Comparison of ENCODE assay signal across 14 cellular contexts in genomic region chr2:8306530-8307351, GRCh38.
DNase-seq lines count a peak whose midpoint lies in the region; ATAC-seq, FAIRE-seq and TF ChIP-seq lines count a peak whose summit lies in the region.
"Had no signal": no experiment of that assay in that cellular context is flagged by ENCODE, and none has a peak within 500 bp of the region (broad histone marks: within the 10 kb centered on the region; RNA-seq: fewer than 3 reads in every experiment).

No MANE protein-coding gene starts in this region.

- TF ChIP-seq POLR2A in GM12891 (IDR thresholded peaks at IDR 0.05; ENCODE audit: low read depth, low read length) = no peak

- peak; percentile 33 for FAIRE-seq in GM12891 (lab: Jason Lieb, UNC)

- no peak for ATAC-seq in stimulated activated naive B cell treated with anti-CD40 and anti-IgM and Interleukin-4, amounts not matched to agents 10 μg/mL and 1 μg/mL and 100 μg/mL, for 72 hours (replicated peaks)
- ATAC-seq in esophagus mucosa = no peak

- peaks cover 42 to 59% of the 10 kb centered on the region in 2 donors for H3K4me1 Mint-ChIP-seq in stimulated activated naive B cell treated with anti-CD40 and anti-IgM and Interleukin-4, amounts not matched to agents 10 μg/mL and 1 μg/mL and 100 μg/mL, for 72 hours

- no peak overlapping the region for H3K4me3 Mint-ChIP-seq in stimulated activated naive B cell treated with anti-CD40 and anti-IgM and Interleukin-4, amounts not matched to agents 10 μg/mL and 1 μg/mL and 100 μg/mL, for 72 hours
- H3K4me3 Mint-ChIP-seq: activated naive CD4-positive, alpha-beta T cell treated with anti-CD3 and anti-CD28 coated beads, Interleukin-2, amount 50 U/mL, for 24 hours had no signal

- H3K27ac Mint-ChIP-seq in stimulated activated naive B cell treated with anti-CD40 and anti-IgM and Interleukin-4, amounts not matched to agents 10 μg/mL and 1 μg/mL and 100 μg/mL, for 72 hours = no peak overlapping the region
- H3K27ac Mint-ChIP-seq: activated naive CD4-positive, alpha-beta T cell treated with anti-CD3 and anti-CD28 coated beads, Interleukin-2, amount 50 U/mL, for 24 hours had no signal

- no peak for TF ChIP-seq CTCF in retinal pigment epithelial cell (conservative IDR thresholded peaks at IDR 0.05; ENCODE audit: low read depth, low read length)

- DNase-seq in GM12891 (ENCODE audit: insufficient read length, low spot score) (no peak), NCI-H748 (lab: John Stamatoyannopoulos, UW; ENCODE audit: unreplicated experiment) (peak; percentile 44), dedifferentiated amniotic fluid mesenchymal stem cell (ENCODE audit: extremely low spot score) (peak; percentile 31), retinal pigment epithelial cell (ENCODE audit: low read depth) (peak; percentile 31)
- no peak for DNase-seq in stimulated activated naive B cell treated with anti-CD40 and anti-IgM and Interleukin-4, amounts not matched to agents 10 μg/mL and 1 μg/mL and 100 μg/mL, for 72 hours
- DNase-seq in activated effector memory CD4-positive, alpha-beta T cell treated with anti-CD3 and anti-CD28 coated beads, Interleukin-2, amount 50 U/mL, for 16 hours = no peak
- DNase-seq: DMS79 treated with DMSO at 0.1 percent for 48 hours, NCI-H1694 treated with DMSO at 0.1 percent for 48 hours, ovary, PC-9, uterus, WERI-Rb-1 had no signal

- no peak overlapping the region for H3K4me3 ChIP-seq in retinal pigment epithelial cell (ENCODE audit: low read length)
- H3K4me3 ChIP-seq: ovary, PC-9, uterus had no signal

- H3K27me3 Mint-ChIP-seq in stimulated activated naive B cell treated with anti-CD40 and anti-IgM and Interleukin-4, amounts not matched to agents 10 μg/mL and 1 μg/mL and 100 μg/mL, for 72 hours = peaks cover 72 to 81% of the 10 kb centered on the region in 2 donors
- H3K27me3 Mint-ChIP-seq: activated naive CD4-positive, alpha-beta T cell treated with anti-CD3 and anti-CD28 coated beads, Interleukin-2, amount 50 U/mL, for 24 hours had no signal

- peaks cover 7 to 11% of the 10 kb centered on the region in 2 donors for H3K9me3 Mint-ChIP-seq in stimulated activated naive B cell treated with anti-CD40 and anti-IgM and Interleukin-4, amounts not matched to agents 10 μg/mL and 1 μg/mL and 100 μg/mL, for 72 hours
- H3K9me3 Mint-ChIP-seq: activated naive CD4-positive, alpha-beta T cell treated with anti-CD3 and anti-CD28 coated beads, Interleukin-2, amount 50 U/mL, for 24 hours had no signal

- peaks cover 7 to 13% of the 10 kb centered on the region in 2 donors for H3K36me3 Mint-ChIP-seq in stimulated activated naive B cell treated with anti-CD40 and anti-IgM and Interleukin-4, amounts not matched to agents 10 μg/mL and 1 μg/mL and 100 μg/mL, for 72 hours
- H3K36me3 Mint-ChIP-seq: activated naive CD4-positive, alpha-beta T cell treated with anti-CD3 and anti-CD28 coated beads, Interleukin-2, amount 50 U/mL, for 24 hours had no signal

TF ChIP-seq in GM12891, 5 proteins besides CTCF, POLR2A, EP300 and RAD21:
- TF ChIP-seq SPI1 (IDR thresholded peaks at IDR 0.05; ENCODE audit: low read depth, low read length) = peak; percentile 42; the same call in 1 of the 2 replicates
- no peak for TF ChIP-seq TAF1 (IDR thresholded peaks at IDR 0.05; ENCODE audit: low read depth, low read length)
- TF ChIP-seq PAX5 (IDR thresholded peaks at IDR 0.05; ENCODE audit: insufficient read depth, low read length, severe bottlenecking) = peak; percentile 41
- TF ChIP-seq POU2F2 (IDR thresholded peaks at IDR 0.05; ENCODE audit: low read depth, low read length) = no peak
- no peak for TF ChIP-seq POLR2AphosphoS5 (IDR thresholded peaks at IDR 0.05; ENCODE audit: low read depth, low read length)
TF ChIP-seq in GM12891: peak in this region for 2.

Comparison
In these comparisons a context has a peak if more than half of its experiments do, and no peak if none do; other contexts are left out.
1. DNase-seq: peak in NCI-H748 (single experiment), dedifferentiated amniotic fluid mesenchymal stem cell (single experiment) and retinal pigment epithelial cell (single experiment); none in GM12891 (single experiment), stimulated activated naive B cell treated with anti-CD40 and anti-IgM and Interleukin-4, amounts not matched to agents 10 μg/mL and 1 μg/mL and 100 μg/mL, for 72 hours (single experiment) and activated effector memory CD4-positive, alpha-beta T cell treated with anti-CD3 and anti-CD28 coated beads, Interleukin-2, amount 50 U/mL, for 16 hours (single experiment).